In the genomic region with DNA sequence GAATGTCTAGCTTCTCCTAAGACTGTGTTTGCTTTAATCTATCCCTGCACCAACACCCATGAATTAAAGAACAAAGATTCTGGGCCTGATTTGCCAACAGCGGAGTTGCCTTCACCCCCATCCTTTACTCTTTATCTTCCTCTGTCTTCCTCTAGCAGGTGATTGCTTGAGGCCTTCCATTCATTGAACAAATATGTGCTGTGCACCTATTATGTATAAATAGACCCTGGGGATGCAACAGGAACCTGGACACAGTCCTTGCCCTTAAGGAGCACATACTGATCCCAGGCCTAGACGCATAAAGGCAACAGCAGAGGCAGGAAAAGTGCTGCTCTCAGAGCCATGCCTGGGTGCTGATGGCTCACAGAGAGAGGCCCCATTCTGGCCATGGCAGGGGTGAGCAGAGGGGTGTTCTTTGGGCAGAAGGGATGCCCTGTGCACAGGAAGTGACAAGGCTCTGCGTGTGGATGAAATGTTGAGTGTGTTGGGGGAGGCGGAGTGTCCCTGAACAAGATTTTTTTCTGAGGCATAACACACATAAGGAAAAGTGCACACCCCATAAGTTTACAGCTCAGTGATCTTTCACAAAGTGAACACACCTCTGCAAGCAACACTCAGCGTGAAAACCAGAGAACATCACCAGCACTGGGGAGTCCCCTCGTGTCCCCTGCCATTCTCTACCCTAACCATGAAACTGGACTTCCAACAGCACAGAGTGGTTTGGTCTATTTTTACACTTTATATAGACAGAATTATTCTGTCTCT, we compare ENCODE assay signal across 18 cellular contexts.
DNase-seq lines count a peak whose midpoint lies in the region; ATAC-seq lines count a peak whose summit lies in the region.
"Had no signal": no experiment of that assay in that cellular context is flagged by ENCODE, and none has a peak within 500 bp of the region (broad histone marks: within the 10 kb centered on the region; RNA-seq: fewer than 3 reads in every experiment).

No MANE protein-coding gene starts in this region.

- DNase-seq in stimulated activated naive CD8-positive, alpha-beta T cell treated with anti-CD3 and anti-CD28 coated beads, Interleukin-15, Interleukin-2, amounts not matched to agents 100 U/mL and 50 U/mL, for 24 hours, result no peak
- no peak for DNase-seq in activated effector memory CD4-positive, alpha-beta T cell treated with Interleukin-2 at 50 U/mL for 16 hours
- DNase-seq in Ammon's horn (ENCODE audit: low spot score) (no peak), caudate nucleus (lab: John Stamatoyannopoulos, UW) (no peak), HPDE6-E6E7 (ENCODE audit: extremely low spot score) (no peak)
- DNase-seq: DMS53, erythroblast, left ventricle myocardium inferior, NCI-H1092, NCI-H774, T-helper 9 cell, thyroid gland had no signal

- no peaks in the 10 kb centered on the region for H3K36me3 Mint-ChIP-seq in stimulated activated naive CD8-positive, alpha-beta T cell treated with anti-CD3 and anti-CD28 coated beads, Interleukin-15, Interleukin-2, amounts not matched to agents 100 ng/mL and 50 ng/mL, for 24 hours (ENCODE audit: low read depth)
- H3K36me3 Mint-ChIP-seq: activated naive CD8-positive, alpha-beta T cell had no signal

- H3K27ac Mint-ChIP-seq in stimulated activated naive CD8-positive, alpha-beta T cell treated with anti-CD3 and anti-CD28 coated beads, Interleukin-15, Interleukin-2, amounts not matched to agents 100 ng/mL and 50 ng/mL, for 24 hours, result peak overlapping the region; percentile 14
- H3K27ac Mint-ChIP-seq: activated naive CD8-positive, alpha-beta T cell had no signal

- no peaks in the 10 kb centered on the region for H3K9me3 Mint-ChIP-seq in stimulated activated naive CD8-positive, alpha-beta T cell treated with anti-CD3 and anti-CD28 coated beads, Interleukin-15, Interleukin-2, amounts not matched to agents 100 ng/mL and 50 ng/mL, for 24 hours

- H3K27me3 Mint-ChIP-seq in stimulated activated naive CD8-positive, alpha-beta T cell treated with anti-CD3 and anti-CD28 coated beads, Interleukin-15, Interleukin-2, amounts not matched to agents 100 ng/mL and 50 ng/mL, for 24 hours, result peaks cover 17% of the 10 kb centered on the region

- H3K4me1 Mint-ChIP-seq in stimulated activated naive CD8-positive, alpha-beta T cell treated with anti-CD3 and anti-CD28 coated beads, Interleukin-15, Interleukin-2, amounts not matched to agents 100 ng/mL and 50 ng/mL, for 24 hours (ENCODE audit: low read depth), result no peaks in the 10 kb centered on the region

- no peak for ATAC-seq in stimulated activated naive CD8-positive, alpha-beta T cell treated with anti-CD3 and anti-CD28 coated beads, Interleukin-15, Interleukin-2, amounts not matched to agents 100 U/mL and 50 U/mL, for 24 hours
- peak; percentile 60 for ATAC-seq in GM21825 (IDR thresholded peaks at IDR 0.05; ENCODE audit: unreplicated experiment)
- peak; percentile 59 for ATAC-seq in HG03439 (IDR thresholded peaks at IDR 0.05; ENCODE audit: unreplicated experiment)
- ATAC-seq: HCT116 had no signal

- no peak overlapping the region for H3K4me3 Mint-ChIP-seq in stimulated activated naive CD8-positive, alpha-beta T cell treated with anti-CD3 and anti-CD28 coated beads, Interleukin-15, Interleukin-2, amounts not matched to agents 100 ng/mL and 50 ng/mL, for 24 hours
- H3K4me3 Mint-ChIP-seq: activated naive CD8-positive, alpha-beta T cell had no signal

- no peak overlapping the region for H3K27ac ChIP-seq in caudate nucleus (ENCODE audit: low read depth, low read length)
- H3K27ac ChIP-seq: left ventricle myocardium inferior, neutrophil, thyroid gland had no signal
